Comparison of ENCODE assay signal across 15 cellular contexts in the genomic region with DNA sequence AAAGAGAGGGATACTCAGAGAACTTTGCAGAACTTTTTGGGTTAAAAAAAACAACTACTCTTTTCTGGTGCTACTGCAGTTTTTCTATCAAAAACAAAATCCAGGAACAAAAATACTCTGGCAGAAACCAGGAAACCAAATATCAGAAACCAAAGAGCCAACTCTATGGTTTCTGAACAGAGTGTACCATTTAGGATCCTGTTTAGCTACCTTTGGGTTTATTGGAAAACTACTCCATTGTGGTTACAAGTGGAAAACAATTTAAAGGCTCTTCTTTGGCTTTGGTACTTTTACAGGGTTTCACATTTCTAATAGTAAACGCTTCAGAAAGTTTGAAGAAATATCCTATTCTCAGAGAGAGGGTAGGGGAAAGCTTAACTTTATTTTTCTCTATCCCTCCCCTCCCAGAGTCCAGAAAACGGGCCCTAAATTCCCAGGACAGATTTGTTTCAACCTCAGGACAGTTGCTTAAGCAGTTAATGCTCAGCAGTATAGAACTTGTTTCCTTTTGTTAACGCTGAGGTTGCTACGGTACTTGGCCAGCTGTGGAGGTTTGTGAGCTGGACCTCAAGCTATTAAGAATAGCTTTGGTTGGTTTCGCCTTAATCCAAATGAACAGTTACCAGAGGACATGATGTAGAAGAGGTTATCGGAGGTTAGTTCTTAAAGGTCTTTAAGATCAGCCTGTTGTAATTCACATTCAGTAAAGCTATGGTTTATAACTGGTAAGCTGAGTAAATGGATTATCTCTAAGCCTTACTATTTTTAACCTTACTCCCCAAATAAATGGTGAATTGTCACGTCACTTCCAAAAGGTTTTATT. TPM values are rescaled to one million over a fixed set of nuclear protein-coding genes. Genes with fewer than 3 reads are reported as not detected.
DNase-seq lines count a peak whose midpoint lies in the region; ATAC-seq and TF ChIP-seq lines count a peak whose summit lies in the region.
"Had no signal": no experiment of that assay in that cellular context is flagged by ENCODE, and none has a peak within 500 bp of the region (broad histone marks: within the 10 kb centered on the region; RNA-seq: fewer than 3 reads in every experiment).

No MANE protein-coding gene starts in this region.

- no peaks in the 10 kb centered on the region for H3K9me3 ChIP-seq in PC-3 (ENCODE audit: low read length)
- peaks cover 3% of the 10 kb centered on the region for H3K9me3 ChIP-seq in mesenchymal stem cell (ENCODE audit: control insufficient read depth, low read length)
- no peaks in the 10 kb centered on the region for H3K9me3 ChIP-seq in thyroid gland

- H3K27ac ChIP-seq in PC-3 (ENCODE audit: low read length) (peak overlapping the region; percentile 85), cingulate gyrus (ENCODE audit: low read depth, low read length) (peak overlapping the region; percentile 26), mesenchymal stem cell (ENCODE audit: low read length, poor library complexity, severe bottlenecking) (no peak overlapping the region), thyroid gland (peak overlapping the region; percentile 25 to 65 (median 61))

- BruUV-seq in PC-3 (replicated peaks; lab: Mats Ljungman, UMichigan) = no TSS peak

- peak; percentile 14; the same call in 1 of the 2 replicates for ATAC-seq in PC-3
- ATAC-seq in GM21381 (IDR thresholded peaks at IDR 0.05; ENCODE audit: unreplicated experiment) = no peak
- ATAC-seq: stimulated activated naive CD8-positive, alpha-beta T cell treated with anti-CD3 and anti-CD28 coated beads, Interleukin-15, Interleukin-2, amounts not matched to agents 100 U/mL and 50 U/mL, for 24 hours had no signal

- no peaks in the 10 kb centered on the region for H3K9me2 ChIP-seq in PC-3 (replicated peaks; ENCODE audit: low read length)

- H3K4me2 ChIP-seq in PC-3 (ENCODE audit: low read length) = peak overlapping the region; percentile 46
- no peak overlapping the region for H3K4me2 ChIP-seq in mesenchymal stem cell (ENCODE audit: low read length, poor library complexity, severe bottlenecking)

- DNase-seq in PC-3 (peak; percentile 8), mesenchymal stem cell (peak; percentile 41), thyroid gland (no peak), NCI-H526 (lab: John Stamatoyannopoulos, UW) (no peak), CD1c-positive myeloid dendritic cell (ENCODE audit: extremely low spot score) (no peak), activated gamma-delta T cell (lab: John Stamatoyannopoulos, UW) (no peak)
- DNase-seq: activated CD4-positive, alpha-beta T cell treated with anti-CD3 and anti-CD28 coated beads, Interleukin-2, amount 50 U/mL, for 4 hours; activated naive CD8-positive, alpha-beta T cell treated with anti-CD3 and anti-CD28 coated beads, Interleukin-2, amount 10 ng/mL, durations not matched to agents 7 days and 5 days; NCI-H2107; SIG-M5; stimulated activated CD4-positive, alpha-beta T cell treated with anti-CD3 and anti-CD28 coated beads, Interleukin-15, amount 100 ng/mL, for 24 hours; stimulated activated naive CD8-positive, alpha-beta T cell treated with anti-CD3 and anti-CD28 coated beads, Interleukin-15, Interleukin-2, amounts not matched to agents 100 U/mL and 50 U/mL, for 24 hours had no signal

- intact Hi-C loops in PC-3 (cut with micrococcal nuclease) (loop anchor here (5.0 kb wide), 1 partner anchor 64 kb away; no protein-coding TSS in a partner anchor), thyroid gland (cut with DNase I) (no loop called here)

- no peak for TF ChIP-seq POLR2A in thyroid gland (IDR thresholded peaks at IDR 0.05)

- H4K8ac ChIP-seq in mesenchymal stem cell (ENCODE audit: low read length) = no peak overlapping the region

- H3K36me3 ChIP-seq in PC-3 (ENCODE audit: low read depth, low read length) (no peaks in the 10 kb centered on the region), mesenchymal stem cell (ENCODE audit: control insufficient read depth in 1 of 2, insufficient read depth in 2 of 2, low read depth in 1 of 2, low read length in 2 of 2) (no peaks in the 10 kb centered on the region), thyroid gland (no peaks in the 10 kb centered on the region)

- H2AK5ac ChIP-seq in mesenchymal stem cell (ENCODE audit: low read length, severe bottlenecking) = no peak overlapping the region

- no peak overlapping the region for H3K4ac ChIP-seq in mesenchymal stem cell (ENCODE audit: low read depth in 1 of 2, low read length in 2 of 2)

- H2AFZ ChIP-seq in PC-3 (ENCODE audit: low read length) = no peak overlapping the region
- no peak overlapping the region for H2AFZ ChIP-seq in mesenchymal stem cell (ENCODE audit: low read depth, low read length)

- H2BK5ac ChIP-seq in mesenchymal stem cell (ENCODE audit: low read depth, low read length, poor library complexity, severe bottlenecking) = no peak overlapping the region

- H3F3A ChIP-seq in PC-3 (ENCODE audit: low read length, unreplicated experiment) = no peaks in the 10 kb centered on the region

- H2BK15ac ChIP-seq in mesenchymal stem cell (ENCODE audit: low read depth, poor library complexity, severe bottlenecking) = no peak overlapping the region

- H3K27me3 ChIP-seq in PC-3 (ENCODE audit: low read length) (no peaks in the 10 kb centered on the region), mesenchymal stem cell (ENCODE audit: control insufficient read depth in 1 of 2, insufficient read depth in 1 of 2, low read length in 2 of 2) (no peaks in the 10 kb centered on the region), thyroid gland (no peaks in the 10 kb centered on the region)

- H2BK120ac ChIP-seq in mesenchymal stem cell (ENCODE audit: low read depth, low read length) = no peak overlapping the region

- H3K4me3 ChIP-seq in PC-3 (ENCODE audit: low read length) (no peak overlapping the region), mesenchymal stem cell (ENCODE audit: insufficient read depth in 1 of 2, low read depth in 1 of 2, low read length in 2 of 2) (peak overlapping the region in 1 of 2 experiments; percentile 37), thyroid gland (replicated peaks in 1 of 3) (no peak overlapping the region)
- H3K4me3 ChIP-seq: lung had no signal

- H3K9ac ChIP-seq in PC-3 (ENCODE audit: low read length) (0 out of 2 replicates have a peak overlapping the region, but pooled peaks have one; percentile 1), mesenchymal stem cell (ENCODE audit: low read length) (peak overlapping the region; percentile 32)

- H3K4me1 ChIP-seq in PC-3 (ENCODE audit: insufficient read depth, low read length) (peaks cover 24% of the 10 kb centered on the region), mesenchymal stem cell (ENCODE audit: control insufficient read depth, insufficient read depth, low read depth, low read length) (peaks cover 2% of the 10 kb centered on the region), thyroid gland (peaks cover 50 to 68% of the 10 kb centered on the region in 2 donors)

- H3K79me1 ChIP-seq in mesenchymal stem cell (replicated peaks; ENCODE audit: low read length, poor library complexity, severe bottlenecking) = peaks cover 3% of the 10 kb centered on the region

- H3K14ac ChIP-seq in mesenchymal stem cell (ENCODE audit: low read length in 2 of 2) = no peak overlapping the region

- no peak overlapping the region for H3K18ac ChIP-seq in mesenchymal stem cell (ENCODE audit: low read depth in 1 of 2, low read length in 2 of 2)

- peaks cover 93% of the 10 kb centered on the region for H3K79me2 ChIP-seq in PC-3 (ENCODE audit: low read length)

- no peak overlapping the region for H3K23ac ChIP-seq in mesenchymal stem cell (ENCODE audit: low read length in 2 of 2)

- POLR2A ChIA-PET in PC-3 (lab: Charles Lee; ENCODE audit: unreplicated experiment) = interaction anchor here (0.5 kb wide), 1 partner anchor 651 kb away, joined by 6 read pairs; a partner anchor contains a TSS

- CTCF ChIA-PET in PC-3 (lab: Charles Lee) = interaction anchor here (0.6 kb wide), 1 partner anchor 242 kb away, joined by 3 read pairs; no protein-coding TSS in a partner anchor

- H4K20me1 ChIP-seq in PC-3 (ENCODE audit: low read length) = peaks cover 5% of the 10 kb centered on the region; the same call in 1 of the 2 replicates

- TF ChIP-seq CTCF in PC-3 (conservative IDR thresholded peaks at IDR 0.05; ENCODE audit: low read depth, low read length) (no peak), thyroid gland (IDR thresholded peaks at IDR 0.05) (no peak)

- H4K91ac ChIP-seq in mesenchymal stem cell (ENCODE audit: low read length) = no peak overlapping the region

- WGBS in mesenchymal stem cell = 91% methylated on average over 6 of the region's 7 CpGs
- 68 to 72% methylated on average over 7 of the region's 7 CpGs for WGBS in thyroid gland, 2 donors

- H2BK12ac ChIP-seq in mesenchymal stem cell (ENCODE audit: low read length in 2 of 2) = no peak overlapping the region

RNA-seq across cellular contexts. Expression of a gene that starts 47.9 kb away (rescaled TPM):
- total RNA-seq in PC-3 (2014; rRNA removed) = 12.8 and 19.9 TPM in 2 replicates
- polyA plus RNA-seq in mesenchymal stem cell (2013, experiment 1 of 2) = 19.2 TPM
- polyA plus RNA-seq in mesenchymal stem cell (2013, experiment 2 of 2) = 18.8 TPM
- total RNA-seq in thyroid gland = 100 to 1,000 TPM in 1 of 4 donors, 10 to 100 TPM in 3; 61.8 to 103 (median 76.8) TPM

Comparison
In these comparisons a context has a peak if more than half of its experiments do, and no peak if none do; other contexts are left out.
1. DNase-seq: peak in PC-3 (single experiment) and mesenchymal stem cell (single experiment); none in thyroid gland (0 of 2), NCI-H526 (0 of 2), CD1c-positive myeloid dendritic cell (single experiment) and activated gamma-delta T cell (single experiment).